ENCODE assay signal across 9 cellular contexts in the genomic region with DNA sequence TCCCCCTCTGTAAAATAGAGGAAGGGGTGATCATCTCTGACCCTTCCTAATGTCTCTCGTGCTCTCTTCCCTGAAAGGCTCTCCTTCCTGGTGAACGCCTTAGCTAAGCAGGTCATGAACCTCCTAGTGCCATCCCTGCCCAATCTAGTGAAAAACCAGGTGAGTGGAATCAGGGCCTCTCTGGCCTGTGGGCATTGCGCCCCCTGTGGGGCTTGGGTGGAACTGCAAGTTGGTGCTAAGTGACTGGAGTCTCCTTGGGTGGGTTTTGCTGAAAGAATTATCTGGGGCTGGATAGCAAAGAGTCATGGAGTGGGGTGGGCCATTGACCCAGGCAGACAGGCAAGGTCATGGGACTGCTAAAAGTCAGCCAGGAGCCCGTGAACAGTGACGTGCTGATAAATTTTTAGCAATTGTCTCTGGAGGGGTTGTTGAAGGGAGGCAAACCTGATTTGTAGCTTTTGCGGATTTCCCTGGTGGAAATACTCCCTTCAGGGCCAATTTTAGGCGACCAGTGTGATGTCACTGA. TPM values are rescaled to one million over a fixed set of nuclear protein-coding genes. Genes with fewer than 3 reads are reported as not detected.
DNase-seq lines count a peak whose midpoint lies in the region; ATAC-seq and TF ChIP-seq lines count a peak whose summit lies in the region.
"Had no signal": no experiment of that assay in that cellular context is flagged by ENCODE, and none has a peak within 500 bp of the region (broad histone marks: within the 10 kb centered on the region; RNA-seq: fewer than 3 reads in every experiment).

No MANE protein-coding gene starts in this region.

- H3K27ac ChIP-seq in PC-9, result no peak overlapping the region
- H3K27ac ChIP-seq in sigmoid colon, result no peak overlapping the region

- H3K27me3 ChIP-seq in PC-9 (ENCODE audit: insufficient read depth, low read depth) (no peaks in the 10 kb centered on the region), sigmoid colon (peaks cover 0 to 19% (median 0%) of the 10 kb centered on the region in 3 donors)

- 24 to 40% methylated on average over 7 of the region's 7 CpGs for WGBS in sigmoid colon, 2 donors

- H3K36me3 ChIP-seq in PC-9 (ENCODE audit: low read depth) (no peaks in the 10 kb centered on the region), sigmoid colon (no peaks in the 10 kb centered on the region)

- BruUV-seq in PC-9 (replicated peaks; lab: Mats Ljungman, UMichigan), result no TSS peak

- TF ChIP-seq POLR2A in sigmoid colon (IDR thresholded peaks at IDR 0.05), result no peak

- no peaks in the 10 kb centered on the region for H3K9me2 ChIP-seq in PC-9 (ENCODE audit: insufficient read depth)

- H2AFZ ChIP-seq in PC-9, result no peak overlapping the region

- H3K9me3 ChIP-seq in PC-9 (ENCODE audit: insufficient read depth, low read depth), result no peaks in the 10 kb centered on the region
- no peaks in the 10 kb centered on the region for H3K9me3 ChIP-seq in sigmoid colon

- intact Hi-C loops in PC-9 (cut with micrococcal nuclease; ENCODE audit: unreplicated experiment), result loop anchor here (1.0 to 5.0 kb wide), 4 partner anchors 30 to 500 kb away; no protein-coding TSS in a partner anchor
- intact Hi-C loops in sigmoid colon (cut with DNase I), result no loop called here

- H3K4me2 ChIP-seq in PC-9, result no peak overlapping the region

- H3K4me3 ChIP-seq in AG10803 (ENCODE audit: low read length), result no peak overlapping the region
- H3K4me3 ChIP-seq in PC-9, result no peak overlapping the region
- no peak overlapping the region for H3K4me3 ChIP-seq in sigmoid colon

- ATAC-seq in HG02870 (IDR thresholded peaks at IDR 0.05; ENCODE audit: unreplicated experiment) (no peak), GM21360 (IDR thresholded peaks at IDR 0.05; ENCODE audit: unreplicated experiment) (no peak)

- no peak for TF ChIP-seq EP300 in sigmoid colon (IDR thresholded peaks at IDR 0.05)

- H3F3A ChIP-seq in PC-9 (ENCODE audit: insufficient read depth, low read depth), result no peaks in the 10 kb centered on the region

- H3K79me2 ChIP-seq in PC-9 (ENCODE audit: low read depth), result no peaks in the 10 kb centered on the region

- CTCF ChIA-PET in PC-9 (lab: Charles Lee), result interaction anchor here (0.6 to 1.9 kb wide), 2 partner anchors 29 to 609 kb away, joined by 3 to 7 read pairs; no protein-coding TSS in a partner anchor

- TF ChIP-seq CTCF in AG10803 (conservative IDR thresholded peaks at IDR 0.05; ENCODE audit: low read length), result peak; percentile 94
- peak; percentile 96 for TF ChIP-seq CTCF in GM20000 (IDR thresholded peaks at IDR 0.05; ENCODE audit: extremely low read depth, missing control alignments)
- peak; percentile 99 for TF ChIP-seq CTCF in PC-9 (conservative IDR thresholded peaks at IDR 0.05)
- peak in 3 of 4 experiments; percentile 20 to 61 (median 31) for TF ChIP-seq CTCF in sigmoid colon (IDR thresholded peaks at IDR 0.05)

- H4K20me1 ChIP-seq in PC-9 (ENCODE audit: insufficient read depth), result no peaks in the 10 kb centered on the region

- POLR2A ChIA-PET in PC-9 (lab: Charles Lee; ENCODE audit: unreplicated experiment), result no interaction called here

- no peaks in the 10 kb centered on the region for H3K4me1 ChIP-seq in PC-9 (replicated peaks; ENCODE audit: insufficient read depth)
- no peaks in the 10 kb centered on the region for H3K4me1 ChIP-seq in sigmoid colon

- DNase-seq in AG10803 (ENCODE audit: low read depth), result no peak
- DNase-seq in GM20000 (ENCODE audit: low spot score), result peak; percentile 75
- peak in 1 of 2 experiments; percentile 61 for DNase-seq in PC-9
- peak; percentile 53 for DNase-seq in activated T-helper 9 cell treated with anti-CD3 and anti-CD28 coated beads, Interleukin-2, amount 50 U/mL, for 16 hours (ENCODE audit: low read depth)
- DNase-seq in globus pallidus (ENCODE audit: low spot score), result peak; percentile 33
- DNase-seq in sigmoid colon, result no peak

RNA-seq across cellular contexts. Expression of a gene that starts 8.9 kb away (rescaled TPM):
- total RNA-seq in PC-9 (2021), result not detected in 2 replicates
- total RNA-seq in sigmoid colon, result not detected
- polyA plus RNA-seq in sigmoid colon, result not detected
- total RNA-seq: skeletal muscle tissue had no signal

RNA-seq across cellular contexts. Expression of a gene that starts 56.1 kb away (rescaled TPM):
- total RNA-seq in PC-9 (2021) (not detected in 2 replicates), sigmoid colon (not detected)
- not detected for polyA plus RNA-seq in sigmoid colon
- total RNA-seq: skeletal muscle tissue had no signal

Comparison
In these comparisons a context has a peak if more than half of its experiments do, and no peak if none do; other contexts are left out.
1. DNase-seq: peak in GM20000 (single experiment), activated T-helper 9 cell treated with anti-CD3 and anti-CD28 coated beads, Interleukin-2, amount 50 U/mL, for 16 hours (single experiment) and globus pallidus (single experiment); none in AG10803 (single experiment) and sigmoid colon (single experiment).
2. CTCF ChIP-seq: peak in every context shown above with its lines; median percentile 99 in PC-9; 96 in GM20000; 94 in AG10803; 31 in sigmoid colon.